Comparison of ENCODE assay signal across 12 cellular contexts in the genomic region with DNA sequence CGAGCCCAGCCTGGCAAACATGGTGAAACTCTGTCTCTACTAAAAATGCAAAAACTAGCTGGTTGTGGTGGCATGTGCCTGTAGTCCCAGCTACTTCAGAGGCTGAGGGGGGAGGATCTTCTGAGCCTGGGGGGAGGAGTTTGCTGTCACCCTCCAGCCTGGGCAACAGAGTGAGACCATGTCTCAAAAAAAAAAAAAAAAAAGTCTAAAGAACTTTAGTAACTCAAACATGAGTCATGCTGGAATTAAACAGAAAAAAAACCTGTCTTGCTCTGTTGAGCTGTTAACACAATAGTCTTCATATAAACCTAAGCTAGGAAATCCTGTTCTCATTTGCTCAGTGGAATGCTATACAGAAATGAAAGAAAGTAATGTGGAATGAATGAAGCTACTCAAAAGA. TPM values are rescaled to one million over a fixed set of nuclear protein-coding genes. Genes with fewer than 3 reads are reported as not detected.
DNase-seq lines count a peak whose midpoint lies in the region; ATAC-seq and TF ChIP-seq lines count a peak whose summit lies in the region.
"Had no signal": no experiment of that assay in that cellular context is flagged by ENCODE, and none has a peak within 500 bp of the region (broad histone marks: within the 10 kb centered on the region; RNA-seq: fewer than 3 reads in every experiment).

No MANE protein-coding gene starts in this region.

- CTCF ChIA-PET in naive thymus-derived CD4-positive, alpha-beta T cell (lab: Charles Lee) = interaction anchor here (0.7 to 1.4 kb wide), 4 partner anchors 18 to 330 kb away, joined by 3 to 6 read pairs (median 5); no protein-coding TSS in a partner anchor

- no peak overlapping the region for H3K4me3 Mint-ChIP-seq in naive thymus-derived CD4-positive, alpha-beta T cell

- H3K27me3 Mint-ChIP-seq in naive thymus-derived CD4-positive, alpha-beta T cell = peaks cover 0 to 13% (median 0%) of the 10 kb centered on the region in 5 donors

- H3K27me3 ChIP-seq in foreskin keratinocyte (peaks cover 3% of the 10 kb centered on the region), transverse colon (no peaks in the 10 kb centered on the region)
- H3K27me3 ChIP-seq in naive thymus-derived CD4-positive, alpha-beta T cell (ENCODE audit: control insufficient read depth in 2 of 2, insufficient read depth in 2 of 2, low read length in 2 of 2) = no peaks in the 10 kb centered on the region

- H3K27ac Mint-ChIP-seq in naive thymus-derived CD4-positive, alpha-beta T cell = no peak overlapping the region

- POLR2A ChIA-PET in naive thymus-derived CD4-positive, alpha-beta T cell (lab: Charles Lee) = no interaction called here

- no peaks in the 10 kb centered on the region for H3K36me3 ChIP-seq in transverse colon
- no peaks in the 10 kb centered on the region for H3K36me3 ChIP-seq in naive thymus-derived CD4-positive, alpha-beta T cell (ENCODE audit: control insufficient read depth in 2 of 3, insufficient read depth in 3 of 3, low read length in 3 of 3)

- H3K4me1 ChIP-seq in foreskin keratinocyte = no peaks in the 10 kb centered on the region
- no peaks in the 10 kb centered on the region for H3K4me1 ChIP-seq in transverse colon
- no peaks in the 10 kb centered on the region for H3K4me1 ChIP-seq in naive thymus-derived CD4-positive, alpha-beta T cell (ENCODE audit: control insufficient read depth in 2 of 2, insufficient read depth in 2 of 2, low read length in 2 of 2)

- H3K9me3 ChIP-seq in transverse colon = no peaks in the 10 kb centered on the region
- no peaks in the 10 kb centered on the region for H3K9me3 ChIP-seq in naive thymus-derived CD4-positive, alpha-beta T cell (ENCODE audit: control insufficient read depth in 2 of 3, low read length in 3 of 3)

- TF ChIP-seq POLR2A in transverse colon (IDR thresholded peaks at IDR 0.05) = no peak

- no peaks in the 10 kb centered on the region for H3K9me3 Mint-ChIP-seq in naive thymus-derived CD4-positive, alpha-beta T cell

- in situ Hi-C loops in SK-MEL-5 (cut with HindIII; ENCODE audit: low pct_unique_long_range_greater_than_20kb, low sequenced_read_pairs) = loop anchor here (25.0 kb wide), 1 partner anchor 289 kb away; no protein-coding TSS in a partner anchor
- in situ Hi-C loops in transverse colon (cut with MboI; ENCODE audit: low pct_ligation_motif_present in 1 of 4, low pct_unique_long_range_greater_than_20kb in 1 of 4, low sequenced_read_pairs in 3 of 4) = loop anchor here (10.0 kb wide), 2 partner anchors 287 to 297 kb away; no protein-coding TSS in a partner anchor

- TF ChIP-seq CTCF in foreskin keratinocyte (conservative IDR thresholded peaks at IDR 0.05) (no peak), transverse colon (IDR thresholded peaks at IDR 0.05) (no peak)

- H3K36me3 Mint-ChIP-seq in naive thymus-derived CD4-positive, alpha-beta T cell = no peaks in the 10 kb centered on the region

- intact Hi-C loops in transverse colon (cut with DNase I; ENCODE audit: low total_unique reads) = loop anchor here (10.0 kb wide), 1 partner anchor 327 kb away; no protein-coding TSS in a partner anchor
- intact Hi-C loops in naive thymus-derived CD4-positive, alpha-beta T cell (cut with micrococcal nuclease) = no loop called here

- DNase-seq in stimulated activated CD4-positive, alpha-beta T cell treated with anti-CD3 and anti-CD28 coated beads, Interleukin-2, amount 100 ng/mL, for 4 hours (ENCODE audit: low read depth) = peak; percentile 20
- no peak for DNase-seq in stimulated activated CD4-positive, alpha-beta T cell treated with anti-CD3 and anti-CD28 coated beads, Interleukin-12 subunit alpha, Interleukin-12 subunit beta, amount 100 ng/mL, for 4 hours
- DNase-seq in SK-MEL-5 (ENCODE audit: low read depth, low spot score) = peak; percentile 22
- peak; percentile 38 to 66 for DNase-seq in foreskin keratinocyte
- DNase-seq in transverse colon = no peak
- no peak for DNase-seq in medulla oblongata (ENCODE audit: extremely low spot score)
- DNase-seq in naive thymus-derived CD4-positive, alpha-beta T cell = no peak
- no peak for DNase-seq in SHP77 treated with DMSO at 0.1 percent for 48 hours (lab: John Stamatoyannopoulos, UW)
- DNase-seq: erythroblast, mesendoderm had no signal

- TF ChIP-seq EP300 in transverse colon (IDR thresholded peaks at IDR 0.05; ENCODE audit: low read depth) = no peak

- H3K4me3 ChIP-seq in transverse colon = no peak overlapping the region
- H3K4me3 ChIP-seq in naive thymus-derived CD4-positive, alpha-beta T cell (ENCODE audit: low read length) = no peak overlapping the region

- H3K4me1 Mint-ChIP-seq in naive thymus-derived CD4-positive, alpha-beta T cell = peaks cover 0 to 12% (median 5%) of the 10 kb centered on the region in 7 donors

- H3K27ac ChIP-seq in foreskin keratinocyte (no peak overlapping the region), transverse colon (no peak overlapping the region)
- H3K27ac ChIP-seq in naive thymus-derived CD4-positive, alpha-beta T cell (ENCODE audit: low read depth, low read length) = no peak overlapping the region
- H3K27ac ChIP-seq: C4-2B, VCaP had no signal

- WGBS in transverse colon (ENCODE audit: low coverage in 1 of 2), 2 donors = 56 to 80% methylated on average over 1 of the region's 1 CpG

- ATAC-seq in foreskin keratinocyte = peak; percentile 73
- no peak for ATAC-seq in naive thymus-derived CD4-positive, alpha-beta T cell

RNA-seq across cellular contexts. Expression of a gene that starts 16.7 kb away (rescaled TPM):
- total RNA-seq in SK-MEL-5 (2014; rRNA removed; shearing (Covaris generic)) = 2.1 and 2.4 TPM in 2 replicates
- 1.5 and 2.0 TPM in 2 replicates for polyA plus RNA-seq in SK-MEL-5 (2015; cell fraction: cytosol; rRNA removed)
- polyA plus RNA-seq in SK-MEL-5 (2015; cell fraction: nucleus; rRNA removed) = 1.4 and 4.4 TPM in 2 replicates
- total RNA-seq in foreskin keratinocyte (0.74 and 0.99 TPM in 2 replicates), transverse colon (1 to 10 TPM; 2.2 to 7.2 (median 5.6) TPM)
- 0.36 and 0.38 TPM in 2 replicates for polyA plus RNA-seq in foreskin keratinocyte
- 1 to 10 TPM; 1.7 to 4.6 (median 3.0) TPM for total RNA-seq in naive thymus-derived CD4-positive, alpha-beta T cell
- polyA plus RNA-seq in naive thymus-derived CD4-positive, alpha-beta T cell = 1 to 10 TPM; 1.8 to 3.6 TPM

Comparison
In these comparisons a context has a peak if more than half of its experiments do, and no peak if none do; other contexts are left out.
1. DNase-seq: peak in stimulated activated CD4-positive, alpha-beta T cell treated with anti-CD3 and anti-CD28 coated beads, Interleukin-2, amount 100 ng/mL, for 4 hours (single experiment), SK-MEL-5 (single experiment) and foreskin keratinocyte (2 of 2); none in stimulated activated CD4-positive, alpha-beta T cell treated with anti-CD3 and anti-CD28 coated beads, Interleukin-12 subunit alpha, Interleukin-12 subunit beta, amount 100 ng/mL, for 4 hours (single experiment), transverse colon (single experiment), medulla oblongata (single experiment), naive thymus-derived CD4-positive, alpha-beta T cell (0 of 9) and SHP77 treated with DMSO at 0.1 percent for 48 hours (single experiment).